ENCODE assay signal across 1 cellular context in genomic region chr6:25882066-25882496, GRCh38.
TF ChIP-seq lines count a peak whose summit lies in the region.

No MANE protein-coding gene starts in this region.

TF ChIP-seq in HepG2, 621 proteins besides CTCF, POLR2A, EP300 and RAD21:
- TF ChIP-seq ATF7 (IDR thresholded peaks at IDR 0.05) (no peak), ATF7 (CRISPR knock-in tag; IDR thresholded peaks at IDR 0.05) (no peak), CHCHD3 (CRISPR knock-in tag; IDR thresholded peaks at IDR 0.05) (no peak), ZNF264 (CRISPR knock-in tag; IDR thresholded peaks at IDR 0.05) (no peak), TOE1 (CRISPR knock-in tag; IDR thresholded peaks at IDR 0.05) (no peak)
